ENCODE assay signal across 8 cellular contexts in genomic region chr3:141011511-141012262, GRCh38. TPM values are rescaled to one million over a fixed set of nuclear protein-coding genes. Genes with fewer than 3 reads are reported as not detected.
A peak's percentile ranks its signal among the peaks of the same experiment; 100 is the strongest.
DNase-seq lines count a peak whose midpoint lies in the region; ATAC-seq, FAIRE-seq and TF ChIP-seq lines count a peak whose summit lies in the region.

No MANE protein-coding gene starts in this region.

- TF ChIP-seq CTCF in Loucy (conservative IDR thresholded peaks at IDR 0.05; ENCODE audit: low read length) (peak; percentile 88), pancreas (IDR thresholded peaks at IDR 0.05) (peak; percentile 44 to 76 (median 62)), tibial nerve (IDR thresholded peaks at IDR 0.05) (peak; percentile 54 to 78 (median 61))

- no peak for TF ChIP-seq POLR2A in tibial nerve (IDR thresholded peaks at IDR 0.05)

- no peaks in the 10 kb centered on the region for H3K9me3 ChIP-seq in Loucy (ENCODE audit: insufficient read depth, low read depth, low read length)
- H3K9me3 ChIP-seq in SJCRH30 (replicated peaks), result no peaks in the 10 kb centered on the region
- H3K9me3 ChIP-seq in pancreas, result no peaks in the 10 kb centered on the region
- no peaks in the 10 kb centered on the region for H3K9me3 ChIP-seq in tibial nerve

- H3K9me2 ChIP-seq in Loucy (replicated peaks; ENCODE audit: low read depth, low read length), result no peaks in the 10 kb centered on the region

- H3K9ac ChIP-seq in Loucy (ENCODE audit: low read depth, low read length, poor library complexity, severe bottlenecking), result no peak overlapping the region

- no peak for FAIRE-seq in pancreas (lab: Jason Lieb, UNC)

- no peaks in the 10 kb centered on the region for H3F3A ChIP-seq in Loucy (ENCODE audit: low read depth)

- peak overlapping the region; percentile 75 for H2AFZ ChIP-seq in Loucy (ENCODE audit: low read length)

- 11 to 13% methylated on average over 14 of the region's 14 CpGs for WGBS in pancreas, 2 donors
- 20 to 23% methylated on average over 14 of the region's 14 CpGs for WGBS in tibial nerve, 2 donors

- intact Hi-C loops in pancreas (cut with DNase I), result loop anchor here in 1 of 3 donors (5.0 kb wide), 1 partner anchor 176 kb away; no protein-coding TSS in a partner anchor

- no peaks in the 10 kb centered on the region for H4K20me1 ChIP-seq in Loucy (ENCODE audit: insufficient read depth, low read length, poor library complexity, severe bottlenecking)

- H3K27me3 ChIP-seq in Loucy (ENCODE audit: insufficient read depth, low read length, poor library complexity, severe bottlenecking) (no peaks in the 10 kb centered on the region), SJCRH30 (no peaks in the 10 kb centered on the region), pancreas (no peaks in the 10 kb centered on the region), tibial nerve (peaks cover 0 to 8% of the 10 kb centered on the region in 2 donors)

- H3K79me2 ChIP-seq in Loucy (ENCODE audit: insufficient read depth, low read length), result no peaks in the 10 kb centered on the region

- H3K36me3 ChIP-seq in Loucy (ENCODE audit: insufficient read depth, low read length), result no peaks in the 10 kb centered on the region
- H3K36me3 ChIP-seq in SJCRH30, result no peaks in the 10 kb centered on the region
- no peaks in the 10 kb centered on the region for H3K36me3 ChIP-seq in pancreas
- H3K36me3 ChIP-seq in tibial nerve, result no peaks in the 10 kb centered on the region

- H3K4me3 ChIP-seq in Loucy (ENCODE audit: low read length, poor library complexity, severe bottlenecking), result no peak overlapping the region
- peak overlapping the region; percentile 52 for H3K4me3 ChIP-seq in SJCRH30
- H3K4me3 ChIP-seq in pancreas, result no peak overlapping the region
- no peak overlapping the region for H3K4me3 ChIP-seq in tibial nerve

- peak overlapping the region; percentile 28 for H3K4me2 ChIP-seq in Loucy (ENCODE audit: low read depth, low read length, poor library complexity, severe bottlenecking)

- peak; percentile 84 for DNase-seq in D341Med (ENCODE audit: low spot score)
- DNase-seq in SJCRH30, result peak; percentile 96 to 98
- DNase-seq in activated gamma-delta T cell (lab: John Stamatoyannopoulos, UW), result peak; percentile 25
- DNase-seq in globus pallidus (ENCODE audit: low spot score), result peak; percentile 51
- DNase-seq in pancreas, result peak; percentile 60 to 94 (median 80)
- DNase-seq in tibial nerve (ENCODE audit: low spot score in 2 of 2), result peak; percentile 45 to 70

- H3K27ac ChIP-seq in SJCRH30 (peak overlapping the region; percentile 53), pancreas (no peak overlapping the region), tibial nerve (no peak overlapping the region)

- ATAC-seq in GM21529 (IDR thresholded peaks at IDR 0.05; ENCODE audit: unreplicated experiment), result peak; percentile 98
- peak; percentile 81 to 96 (median 92) for ATAC-seq in pancreas

- no peak for TF ChIP-seq EP300 in tibial nerve (IDR thresholded peaks at IDR 0.05)

- H3K4me1 ChIP-seq in Loucy (ENCODE audit: insufficient read depth, low read length, poor library complexity, severe bottlenecking), result no peaks in the 10 kb centered on the region
- H3K4me1 ChIP-seq in SJCRH30, result peaks cover 61% of the 10 kb centered on the region
- no peaks in the 10 kb centered on the region for H3K4me1 ChIP-seq in pancreas
- H3K4me1 ChIP-seq in tibial nerve, result no peaks in the 10 kb centered on the region

RNA-seq across cellular contexts. Expression of gene SPSB4, which starts 39.5 kb away (rescaled TPM):
- 101 and 106 TPM in 2 replicates for total RNA-seq in SJCRH30 (2014; rRNA removed; shearing (Covaris generic))
- total RNA-seq in pancreas (10 to 100 TPM in 5 of 6 donors, 1 to 10 TPM in 1; 9.2 to 20.2 (median 12.1) TPM), tibial nerve (1 to 10 TPM in 1 of 4 donors, under 1 TPM in 1, not detected in 2; 0.63 to 2.0 TPM)
- 1 to 10 TPM; 2.6 to 7.6 TPM for polyA plus RNA-seq in pancreas

Comparison
In these comparisons a context has a peak if more than half of its experiments do, and no peak if none do; other contexts are left out.
1. DNase-seq: peak in every context shown above with its lines; median percentile 97 in SJCRH30; 84 in D341Med; 80 in pancreas; 58 in tibial nerve; 51 in globus pallidus; 25 in activated gamma-delta T cell.